8 cellular contexts compared by ENCODE assay signal in genomic region chr5:74638776-74639537, GRCh38. TPM values are rescaled to one million over a fixed set of nuclear protein-coding genes. Genes with fewer than 3 reads are reported as not detected.
DNase-seq lines count a peak whose midpoint lies in the region; ATAC-seq and TF ChIP-seq lines count a peak whose summit lies in the region.

No MANE protein-coding gene starts in this region.

- TF ChIP-seq CTCF in 22Rv1 (IDR thresholded peaks at IDR 0.05) = no peak
- no peak for TF ChIP-seq CTCF in GM13976 (IDR thresholded peaks at IDR 0.05; ENCODE audit: borderline replicate concordance, control extremely low read depth, extremely low read depth, insufficient read depth, missing control alignments)
- TF ChIP-seq CTCF in fibroblast of villous mesenchyme (IDR thresholded peaks at IDR 0.05; ENCODE audit: insufficient read depth, low read depth, low read length) = no peak

- H3K4me3 Mint-ChIP-seq in T-helper 1 cell treated with Interleukin-12 subunit alpha and Interleukin-12 subunit beta and Interleukin-4 antibody, amounts not matched to agents 30 μg/mL and 1 μg/mL, for 36 hours = peak overlapping the region; percentile 83

- H3K27me3 Mint-ChIP-seq in T-helper 1 cell treated with Interleukin-12 subunit alpha and Interleukin-12 subunit beta and Interleukin-4 antibody, amounts not matched to agents 30 μg/mL and 1 μg/mL, for 36 hours (ENCODE audit: low read depth) = peaks cover 56% of the 10 kb centered on the region

- H3K36me3 Mint-ChIP-seq in T-helper 1 cell treated with Interleukin-12 subunit alpha and Interleukin-12 subunit beta and Interleukin-4 antibody, amounts not matched to agents 30 μg/mL and 1 μg/mL, for 36 hours (ENCODE audit: low read depth) = no peaks in the 10 kb centered on the region

- peaks cover 27% of the 10 kb centered on the region for H3K4me1 Mint-ChIP-seq in T-helper 1 cell treated with Interleukin-12 subunit alpha and Interleukin-12 subunit beta and Interleukin-4 antibody, amounts not matched to agents 30 μg/mL and 1 μg/mL, for 36 hours (ENCODE audit: low read depth)

- H3K27ac Mint-ChIP-seq in T-helper 1 cell treated with Interleukin-12 subunit alpha and Interleukin-12 subunit beta and Interleukin-4 antibody, amounts not matched to agents 30 μg/mL and 1 μg/mL, for 36 hours = peak overlapping the region; percentile 23

- H3K9me3 Mint-ChIP-seq in T-helper 1 cell treated with Interleukin-12 subunit alpha and Interleukin-12 subunit beta and Interleukin-4 antibody, amounts not matched to agents 30 μg/mL and 1 μg/mL, for 36 hours = no peaks in the 10 kb centered on the region

- H3K27ac ChIP-seq in 22Rv1 = peak overlapping the region; percentile 86
- H3K27ac ChIP-seq in skin epidermis = peak overlapping the region in 17 of 21 experiments; percentile 78 to 96 (median 88)

- H3K4me3 ChIP-seq in fibroblast of villous mesenchyme (ENCODE audit: low read depth, low read length) = peak overlapping the region; percentile 85
- peak overlapping the region; percentile 58 to 78 (median 71) for H3K4me3 ChIP-seq in skin epidermis

- DNase-seq in GM13976 (ENCODE audit: low spot score) (peak; percentile 44), fibroblast of villous mesenchyme (ENCODE audit: low read depth) (peak; percentile 52), mesenteric fat pad (ENCODE audit: low spot score) (no peak), NCI-H345 (lab: John Stamatoyannopoulos, UW) (no peak)

- ATAC-seq in HG02884 (IDR thresholded peaks at IDR 0.05; ENCODE audit: unreplicated experiment) = peak; percentile 36

- in situ Hi-C loops in GM13976 (cut with MboI; ENCODE audit: low sequenced_read_pairs, unreplicated experiment) = no loop called here

RNA-seq across cellular contexts. Expression of gene ENC1, which starts 1.6 kb away (rescaled TPM):
- total RNA-seq in fibroblast of villous mesenchyme (50.3 and 72.1 TPM in 2 replicates), mesenteric fat pad (11.9 TPM)

RNA-seq across cellular contexts. Expression of gene HEXB, which starts 46.1 kb away (rescaled TPM):
- total RNA-seq in fibroblast of villous mesenchyme (162 and 187 TPM in 2 replicates), mesenteric fat pad (168 TPM)

Comparison
In these comparisons a context has a peak if more than half of its experiments do, and no peak if none do; other contexts are left out.
1. DNase-seq: peak in GM13976 (single experiment) and fibroblast of villous mesenchyme (single experiment); none in mesenteric fat pad (single experiment) and NCI-H345 (single experiment).